In the genomic region with DNA sequence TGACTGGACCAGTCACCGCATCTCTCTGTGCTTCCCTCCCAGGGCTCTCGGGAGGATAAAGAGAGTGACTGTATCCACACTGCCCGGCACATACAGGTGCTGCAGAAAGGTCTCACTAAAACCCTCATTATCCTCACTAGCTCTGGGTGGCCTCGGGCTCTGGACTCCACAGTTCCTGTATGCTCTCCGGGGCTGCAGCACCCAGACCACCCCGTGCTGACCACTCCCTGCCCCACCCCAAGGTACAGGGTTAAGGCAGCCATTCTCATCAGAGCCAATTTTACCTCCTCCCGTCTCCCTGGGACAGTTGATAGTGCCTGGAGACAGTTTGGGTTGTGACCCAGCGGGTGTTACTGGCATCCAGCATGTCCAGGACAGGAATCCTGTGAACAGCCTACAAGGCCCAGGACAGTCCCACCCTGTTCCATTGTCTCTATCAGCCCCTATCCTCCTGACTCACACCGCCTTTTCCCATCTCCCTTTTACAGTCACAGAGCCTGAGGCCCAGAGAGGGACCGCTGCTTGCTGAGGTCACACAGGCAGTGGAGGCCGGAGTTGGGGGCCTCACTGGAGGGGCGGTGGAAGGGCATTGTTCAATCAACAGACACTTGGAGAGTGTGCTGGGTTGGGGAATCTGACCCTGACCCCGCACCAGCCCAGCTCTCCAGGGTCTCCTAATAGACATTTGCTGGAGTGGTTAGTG, we compare ENCODE assay signal across 18 cellular contexts. TPM values are rescaled to one million over a fixed set of nuclear protein-coding genes. Genes with fewer than 3 reads are reported as not detected.
DNase-seq lines count a peak whose midpoint lies in the region; ATAC-seq, FAIRE-seq and TF ChIP-seq lines count a peak whose summit lies in the region.
"Had no signal": no experiment of that assay in that cellular context is flagged by ENCODE, and none has a peak within 500 bp of the region (broad histone marks: within the 10 kb centered on the region; RNA-seq: fewer than 3 reads in every experiment).

No MANE protein-coding gene starts in this region.

- TF ChIP-seq POLR2A in IMR-90 (IDR thresholded peaks at IDR 0.05; ENCODE audit: low read depth, low read length) (no peak), K562 (conservative IDR thresholded peaks at IDR 0.05) (no peak)

- H3K14ac ChIP-seq in IMR-90 (replicated peaks; ENCODE audit: low read depth, low read length), result no peak overlapping the region

- no peaks in the 10 kb centered on the region for H3K27me3 Mint-ChIP-seq in T-helper 1 cell treated with Interleukin-12 subunit alpha and Interleukin-12 subunit beta and Interleukin-4 antibody, amounts not matched to agents 30 μg/mL and 1 μg/mL, for 36 hours (ENCODE audit: low read depth)
- no peaks in the 10 kb centered on the region for H3K27me3 Mint-ChIP-seq in natural killer cell treated with Interleukin-12 subunit alpha and Interleukin-12 subunit beta and Interleukin-15 and Interleukin-18, amount 100 ng/mL, for 72 hours

- peak overlapping the region; percentile 99 for H3K27ac Mint-ChIP-seq in T-helper 1 cell treated with Interleukin-12 subunit alpha and Interleukin-12 subunit beta and Interleukin-4 antibody, amounts not matched to agents 30 μg/mL and 1 μg/mL, for 36 hours
- peak overlapping the region; percentile 98 to 99 for H3K27ac Mint-ChIP-seq in natural killer cell treated with Interleukin-12 subunit alpha and Interleukin-12 subunit beta and Interleukin-15 and Interleukin-18, amount 100 ng/mL, for 72 hours

- peak overlapping the region; percentile 42 for H2AK9ac ChIP-seq in IMR-90 (replicated peaks; ENCODE audit: low read depth, low read length, poor library complexity)

- in situ Hi-C loops in IMR-90 (cut with MboI; ENCODE audit: low sequenced_read_pairs) (no loop called here), K562 (cut with MboI) (no loop called here)

- no peaks in the 10 kb centered on the region for H3K79me2 ChIP-seq in K562 (ENCODE audit: control insufficient read depth, insufficient read depth, low read length)

- H4K20me1 ChIP-seq in IMR-90 (ENCODE audit: insufficient read depth, low read length) (no peaks in the 10 kb centered on the region; the same call in 1 of the 2 replicates), K562 (replicated peaks; ENCODE audit: control insufficient read depth, insufficient read depth, low read length) (peaks cover 4% of the 10 kb centered on the region; the same call in 1 of the 2 replicates)

- no peak overlapping the region for H3K56ac ChIP-seq in IMR-90 (ENCODE audit: extremely low read depth, insufficient read depth, low read length)

- no peak for TF ChIP-seq EP300 in K562 (IDR thresholded peaks at IDR 0.05; ENCODE audit: low read length)

- no peak for TF ChIP-seq RAD21 in IMR-90 (IDR thresholded peaks at IDR 0.05; ENCODE audit: low read length)
- TF ChIP-seq RAD21 in K562 (CRISPR knock-in tag; conservative IDR thresholded peaks at IDR 0.05 in 1 of 2, IDR thresholded peaks at IDR 0.05 in 1 of 2), result no peak

- H3K4me2 ChIP-seq in IMR-90 (ENCODE audit: low read depth, low read length) (no peak overlapping the region), K562 (ENCODE audit: insufficient read depth, low read length) (no peak overlapping the region)

- H3K79me1 ChIP-seq in IMR-90 (ENCODE audit: low read depth in 1 of 2, low read length in 2 of 2), result no peaks in the 10 kb centered on the region

- POLR2A ChIA-PET in IMR-90 (lab: Charles Lee; ENCODE audit: unreplicated experiment), result no interaction called here
- POLR2A ChIA-PET in K562 (lab: Yijun Ruan, JAX), result no interaction called here

- no peak overlapping the region for H3K18ac ChIP-seq in IMR-90 (ENCODE audit: low read depth, low read length)

- H2BK15ac ChIP-seq in IMR-90 (ENCODE audit: low read depth, low read length), result no peak overlapping the region

- WGBS in IMR-90 (ENCODE audit: extremely low coverage in 2 of 2, insufficient read length in 1 of 2), 2 experiments, result 40% methylated on average over 1 of the region's 13 CpGs; no CpG with 5 or more reads in 1 of the 2 experiments
- 53% methylated on average over 12 of the region's 13 CpGs for WGBS in K562 (ENCODE audit: insufficient coverage, low coverage, missing lambda C conversion rate)

- H3K27ac ChIP-seq in IMR-90 (ENCODE audit: insufficient read depth, low read length) (no peak overlapping the region), K562 (ENCODE audit: extremely low read depth, low read depth, low read length) (no peak overlapping the region)
- H3K27ac ChIP-seq: 22Rv1 had no signal

- FAIRE-seq in K562 (lab: Jason Lieb, UNC), result no peak
- FAIRE-seq: RCC 7860 had no signal

- no peak overlapping the region for H3K4ac ChIP-seq in IMR-90 (ENCODE audit: low read depth, low read length)

- H2AFZ ChIP-seq in IMR-90 (replicated peaks; ENCODE audit: low read length, poor library complexity), result peak overlapping the region; percentile 13
- H2AFZ ChIP-seq in K562 (ENCODE audit: low read depth, low read length), result no peak overlapping the region

- no peak for TF ChIP-seq CTCF in IMR-90 (conservative IDR thresholded peaks at IDR 0.05; ENCODE audit: low read depth, low read length)
- TF ChIP-seq CTCF in K562 (IDR thresholded peaks at IDR 0.05 in 2 of 3, conservative IDR thresholded peaks at IDR 0.05 in 1 of 3; ENCODE audit: insufficient read depth in 2 of 3, low read depth in 1 of 3, low read length in 3 of 3), result no peak

- no peak overlapping the region for H2BK120ac ChIP-seq in IMR-90 (ENCODE audit: low read depth, low read length)

- H2BK5ac ChIP-seq in IMR-90 (ENCODE audit: low read depth, low read length, poor library complexity, severe bottlenecking), result no peak overlapping the region

- no peak overlapping the region for H4K8ac ChIP-seq in IMR-90 (ENCODE audit: low read depth in 2 of 2, low read length in 2 of 2)

- no peak overlapping the region for H2BK20ac ChIP-seq in IMR-90 (ENCODE audit: low read depth, low read length)

- H3K4me3 ChIP-seq in IMR-90 (ENCODE audit: insufficient read depth, low read depth, low read length), result no peak overlapping the region
- no peak overlapping the region for H3K4me3 ChIP-seq in K562

- H3K4me1 Mint-ChIP-seq in T-helper 1 cell treated with Interleukin-12 subunit alpha and Interleukin-12 subunit beta and Interleukin-4 antibody, amounts not matched to agents 30 μg/mL and 1 μg/mL, for 36 hours (ENCODE audit: low read depth), result peaks cover 74% of the 10 kb centered on the region
- peaks cover 73 to 80% of the 10 kb centered on the region in 2 donors for H3K4me1 Mint-ChIP-seq in natural killer cell treated with Interleukin-12 subunit alpha and Interleukin-12 subunit beta and Interleukin-15 and Interleukin-18, amount 100 ng/mL, for 72 hours (ENCODE audit: low read depth in 2 of 2)

- dilution Hi-C loops in IMR-90 (cut with HindIII; ENCODE audit: low sequenced_read_pairs, unreplicated experiment), result no loop called here

- no peak for DNase-seq in T-helper 1 cell
- no peak for DNase-seq in IMR-90
- no peak for DNase-seq in K562 (ENCODE audit: extremely low read depth in 1 of 4, low spot score in 3 of 4)
- no peak for DNase-seq in natural killer cell treated with Interleukin-12 subunit alpha and Interleukin-12 subunit beta and Interleukin-15 and Interleukin-18, amount 100 ng/mL, for 72 hours (ENCODE audit: low spot score)
- no peak for DNase-seq in glomerular visceral epithelial cell (ENCODE audit: extremely low spot score)
- DNase-seq: amygdala, KG1, NCI-H510A, retina, stomach had no signal

- no peak overlapping the region for H4K5ac ChIP-seq in IMR-90 (ENCODE audit: low read depth, low read length)

- H3K9ac ChIP-seq in IMR-90 (ENCODE audit: low read depth, low read length) (no peak overlapping the region), K562 (ENCODE audit: insufficient read depth in 1 of 2, low read depth in 2 of 2, low read length in 2 of 2) (peak overlapping the region in 1 of 2 experiments; percentile 19; a peak in 1 of 4 replicates)

- no peaks in the 10 kb centered on the region for H3K9me3 Mint-ChIP-seq in T-helper 1 cell treated with Interleukin-12 subunit alpha and Interleukin-12 subunit beta and Interleukin-4 antibody, amounts not matched to agents 30 μg/mL and 1 μg/mL, for 36 hours
- H3K9me3 Mint-ChIP-seq in natural killer cell treated with Interleukin-12 subunit alpha and Interleukin-12 subunit beta and Interleukin-15 and Interleukin-18, amount 100 ng/mL, for 72 hours, result no peaks in the 10 kb centered on the region

- peaks cover 51% of the 10 kb centered on the region for H3K36me3 Mint-ChIP-seq in T-helper 1 cell treated with Interleukin-12 subunit alpha and Interleukin-12 subunit beta and Interleukin-4 antibody, amounts not matched to agents 30 μg/mL and 1 μg/mL, for 36 hours (ENCODE audit: low read depth)
- H3K36me3 Mint-ChIP-seq in natural killer cell treated with Interleukin-12 subunit alpha and Interleukin-12 subunit beta and Interleukin-15 and Interleukin-18, amount 100 ng/mL, for 72 hours, result no peaks in the 10 kb centered on the region

- intact Hi-C loops in IMR-90 (cut with micrococcal nuclease) (no loop called here), K562 (cut with micrococcal nuclease) (no loop called here)

- peak overlapping the region; percentile 94 for H3K4me3 Mint-ChIP-seq in T-helper 1 cell treated with Interleukin-12 subunit alpha and Interleukin-12 subunit beta and Interleukin-4 antibody, amounts not matched to agents 30 μg/mL and 1 μg/mL, for 36 hours
- peak overlapping the region; percentile 87 for H3K4me3 Mint-ChIP-seq in natural killer cell treated with Interleukin-12 subunit alpha and Interleukin-12 subunit beta and Interleukin-15 and Interleukin-18, amount 100 ng/mL, for 72 hours

- H3K4me1 ChIP-seq in IMR-90 (ENCODE audit: control insufficient read depth, insufficient read depth, low read length), result no peaks in the 10 kb centered on the region
- peaks cover 22 to 47% of the 10 kb centered on the region in 2 experiments for H3K4me1 ChIP-seq in K562 (replicated peaks in 1 of 2; ENCODE audit: control insufficient read depth in 2 of 2, insufficient read depth in 2 of 2, low read length in 2 of 2)
- H3K4me1 ChIP-seq: stomach had no signal

- BruUV-seq in IMR-90 (replicated peaks; lab: Mats Ljungman, UMichigan), result no TSS peak
- no TSS peak for BruUV-seq in K562 (replicated peaks; lab: Mats Ljungman, UMichigan)

- H3K36me3 ChIP-seq in IMR-90 (ENCODE audit: control insufficient read depth, insufficient read depth, low read length) (no peaks in the 10 kb centered on the region), K562 (ENCODE audit: control insufficient read depth, insufficient read depth, low read length) (no peaks in the 10 kb centered on the region)
- H3K36me3 ChIP-seq: stomach had no signal

- no peak overlapping the region for H3K23ac ChIP-seq in IMR-90 (ENCODE audit: low read depth, low read length)

- H2AK5ac ChIP-seq in IMR-90 (ENCODE audit: low read depth, low read length), result no peak overlapping the region

- H3K9me3 ChIP-seq in IMR-90 (ENCODE audit: control insufficient read depth, insufficient read depth, low read length) (no peaks in the 10 kb centered on the region), K562 (replicated peaks; ENCODE audit: control insufficient read depth, insufficient read depth, low read depth, low read length) (no peaks in the 10 kb centered on the region; the same call in 1 of the 2 replicates)
- H3K9me3 ChIP-seq: stomach had no signal

- H4K91ac ChIP-seq in IMR-90 (ENCODE audit: insufficient read depth, low read depth, low read length), result no peak overlapping the region

- CTCF ChIA-PET in IMR-90 (lab: Yijun Ruan, JAX) (interaction anchor here (0.8 kb wide), 1 partner anchor 9 kb away, joined by 3 read pairs; no protein-coding TSS in a partner anchor), K562 (lab: Yijun Ruan, JAX; ENCODE audit: low intra/inter-chr PET ratio) (no interaction called here)

- no peak for ATAC-seq in IMR-90 (ENCODE audit: low read depth)
- ATAC-seq in K562, result no peak
- no peak for ATAC-seq in natural killer cell treated with Interleukin-12 subunit alpha and Interleukin-12 subunit beta and Interleukin-15 and Interleukin-18, amount 100 ng/mL, for 72 hours
- no peak for ATAC-seq in GM18511 (IDR thresholded peaks at IDR 0.05; ENCODE audit: unreplicated experiment)
- ATAC-seq in SK-N-SH treated with all-trans-retinoic acid at 6 μM for 48 hours, result no peak
- ATAC-seq: esophagus mucosa, left colon had no signal

- H3K27me3 ChIP-seq in IMR-90 (ENCODE audit: control insufficient read depth, insufficient read depth, low read length) (peaks cover 27% of the 10 kb centered on the region), K562 (ENCODE audit: control insufficient read depth in 2 of 2, insufficient read depth in 2 of 2, low read length in 2 of 2) (peaks cover 0 to 10% of the 10 kb centered on the region in 2 experiments; a peak in 2 of 5 replicates)

- H3K9me1 ChIP-seq in IMR-90 (ENCODE audit: insufficient read depth, low read length), result no peaks in the 10 kb centered on the region
- peaks cover 3% of the 10 kb centered on the region for H3K9me1 ChIP-seq in K562 (ENCODE audit: control insufficient read depth, insufficient read depth, low read length)

RNA-seq across cellular contexts. Expression of a gene that starts 1.7 kb away (rescaled TPM):
- total RNA-seq in IMR-90 (2012; rRNA removed) (under 0.01 TPM in 1 of 2 replicates, not detected in the other), K562 (2014; rRNA removed) (0.41 and 0.49 TPM in 2 replicates), K562 (2014; rRNA removed; fragmentation: Illumina TruSeq; extraction: Trizol) (0.07 TPM in 1 of 2 replicates, not detected in the other), K562 (2015; rRNA removed; fragmentation: Illumina TruSeq; extraction: Trizol) (0.18 and 0.19 TPM in 2 replicates), K562 (2021) (0.80 and 0.98 TPM in 2 replicates)
- polyA plus RNA-seq in IMR-90 (2012; rRNA removed) (0.09 TPM in 2 replicates), K562 (2011; rRNA removed) (0.35 and 0.39 TPM in 2 replicates), K562 (2014; fragmentation: Illumina TruSeq; extraction: Trizol) (0.21 and 0.22 TPM in 2 replicates), K562 (2014; fragmentation: Nextera tagmentation; extraction: Ambion mirVana) (under 1 TPM in 1 of 2 experiments, not detected in 1; 0.06 TPM), K562 (2014; rRNA removed) (0.20 and 0.76 TPM in 2 replicates)
- 0.05 TPM in 1 of 2 replicates, not detected in the other for polyA plus RNA-seq in IMR-90 (2012; cell fraction: cytosol; rRNA removed)
- 0.76 and 1.7 TPM in 2 replicates for polyA plus RNA-seq in IMR-90 (2012; cell fraction: nucleus; rRNA removed; ENCODE audit: low replicate concordance)
- total RNA-seq in K562 (2011; cell fraction: chromatin; rRNA removed; ENCODE audit: low replicate concordance), result 0.58 and 3.1 TPM in 2 replicates
- total RNA-seq in K562 (2011; cell fraction: nucleolus; rRNA removed), result 1.8 and 2.0 TPM in 2 replicates
- 0.81 and 1.7 TPM in 2 replicates for total RNA-seq in K562 (2011; cell fraction: nucleoplasm; rRNA removed)
- 0.18 and 0.63 TPM in 2 replicates for polyA plus RNA-seq in K562 (2011; cell fraction: cytosol; rRNA removed)
- polyA plus RNA-seq in K562 (2011; cell fraction: nucleus; rRNA removed), result 2.9 and 5.1 TPM in 2 replicates
- polyA plus RNA-seq in K562 (2012), result 0.76 and 3.9 TPM in 2 replicates
- polyA minus RNA-seq in K562 (2011; rRNA and poly(A)+ RNA removed), result 0.15 and 0.46 TPM in 2 replicates
- not detected in 2 replicates for polyA minus RNA-seq in K562 (2011; cell fraction: cytosol; rRNA and poly(A)+ RNA removed)
- 0.81 TPM in 1 of 2 replicates, not detected in the other for polyA minus RNA-seq in K562 (2011; cell fraction: nucleus; rRNA and poly(A)+ RNA removed)
- 100 to 1,000 TPM in 1 of 2 donors, 10 to 100 TPM in 1; 97.4 to 191 TPM for total RNA-seq in natural killer cell treated with Interleukin-12 subunit alpha and Interleukin-12 subunit beta and Interleukin-15 and Interleukin-18, amount 100 ng/mL, for 72 hours
- total RNA-seq: H4 had no signal

RNA-seq across cellular contexts. Expression of a gene that starts 45.6 kb away (rescaled TPM):
- total RNA-seq in IMR-90 (2012; rRNA removed), result 0.90 and 2.2 TPM in 2 replicates
- 2.0 and 2.5 TPM in 2 replicates for polyA plus RNA-seq in IMR-90 (2012; rRNA removed)
- 0.11 TPM in 1 of 2 replicates, not detected in the other for polyA plus RNA-seq in IMR-90 (2012; cell fraction: cytosol; rRNA removed)
- polyA plus RNA-seq in IMR-90 (2012; cell fraction: nucleus; rRNA removed; ENCODE audit: low replicate concordance), result 7.3 and 40.0 TPM in 2 replicates
- 36.2 and 42.2 TPM in 2 replicates for total RNA-seq in K562 (2011; cell fraction: chromatin; rRNA removed; ENCODE audit: low replicate concordance)
- total RNA-seq in K562 (2011; cell fraction: nucleolus; rRNA removed), result 17.0 and 25.8 TPM in 2 replicates
- 19.2 and 23.9 TPM in 2 replicates for total RNA-seq in K562 (2011; cell fraction: nucleoplasm; rRNA removed)
- 2.2 TPM in 2 replicates for total RNA-seq in K562 (2014; rRNA removed)
- 3.6 and 5.0 TPM in 2 replicates for total RNA-seq in K562 (2014; rRNA removed; fragmentation: Illumina TruSeq; extraction: Trizol)
- 6.7 and 6.8 TPM in 2 replicates for total RNA-seq in K562 (2015; rRNA removed; fragmentation: Illumina TruSeq; extraction: Trizol)
- 4.0 and 4.5 TPM in 2 replicates for total RNA-seq in K562 (2021)
- polyA plus RNA-seq in K562 (2011; rRNA removed), result 6.1 and 7.1 TPM in 2 replicates
- polyA plus RNA-seq in K562 (2011; cell fraction: cytosol; rRNA removed), result 1.4 and 2.2 TPM in 2 replicates
- polyA plus RNA-seq in K562 (2011; cell fraction: nucleus; rRNA removed), result 22.7 and 23.4 TPM in 2 replicates
- polyA plus RNA-seq in K562 (2012), result 5.3 and 10.9 TPM in 2 replicates
- 3.4 and 4.0 TPM in 2 replicates for polyA plus RNA-seq in K562 (2014; fragmentation: Illumina TruSeq; extraction: Trizol)
- 1 to 10 TPM in 1 of 2 experiments, under 1 TPM in 1; 0.65 to 1.2 TPM for polyA plus RNA-seq in K562 (2014; fragmentation: Nextera tagmentation; extraction: Ambion mirVana)
- polyA plus RNA-seq in K562 (2014; rRNA removed), result 4.2 and 6.0 TPM in 2 replicates
- polyA minus RNA-seq in K562 (2011; rRNA and poly(A)+ RNA removed), result 11.2 and 14.2 TPM in 2 replicates
- polyA minus RNA-seq in K562 (2011; cell fraction: cytosol; rRNA and poly(A)+ RNA removed), result 1.4 and 2.4 TPM in 2 replicates
- polyA minus RNA-seq in K562 (2011; cell fraction: nucleus; rRNA and poly(A)+ RNA removed), result 9.6 and 20.2 TPM in 2 replicates
- 10 to 100 TPM in 1 of 2 donors, 1 to 10 TPM in 1; 8.6 to 13.6 TPM for total RNA-seq in natural killer cell treated with Interleukin-12 subunit alpha and Interleukin-12 subunit beta and Interleukin-15 and Interleukin-18, amount 100 ng/mL, for 72 hours

RNA-seq across cellular contexts. Expression of a gene that starts 51.3 kb away (rescaled TPM):
- 34.2 and 40.5 TPM in 2 replicates for total RNA-seq in IMR-90 (2012; rRNA removed)
- polyA plus RNA-seq in IMR-90 (2012; rRNA removed), result 62.4 and 68.8 TPM in 2 replicates
- 32.4 and 65.5 TPM in 2 replicates for polyA plus RNA-seq in IMR-90 (2012; cell fraction: cytosol; rRNA removed)
- polyA plus RNA-seq in IMR-90 (2012; cell fraction: nucleus; rRNA removed; ENCODE audit: low replicate concordance), result 129 and 234 TPM in 2 replicates
- 58.6 and 187 TPM in 2 replicates for total RNA-seq in K562 (2011; cell fraction: chromatin; rRNA removed; ENCODE audit: low replicate concordance)
- total RNA-seq in K562 (2011; cell fraction: nucleolus; rRNA removed), result 122 and 125 TPM in 2 replicates
- 80.8 and 84.3 TPM in 2 replicates for total RNA-seq in K562 (2011; cell fraction: nucleoplasm; rRNA removed)
- total RNA-seq in K562 (2014; rRNA removed), result 22.1 and 27.9 TPM in 2 replicates
- 12.0 and 16.2 TPM in 2 replicates for total RNA-seq in K562 (2014; rRNA removed; fragmentation: Illumina TruSeq; extraction: Trizol)
- total RNA-seq in K562 (2015; rRNA removed; fragmentation: Illumina TruSeq; extraction: Trizol), result 26.4 and 26.7 TPM in 2 replicates
- total RNA-seq in K562 (2021), result 41.0 and 43.0 TPM in 2 replicates
- polyA plus RNA-seq in K562 (2011; rRNA removed), result 40.9 and 47.4 TPM in 2 replicates
- 50.7 and 71.9 TPM in 2 replicates for polyA plus RNA-seq in K562 (2011; cell fraction: cytosol; rRNA removed)
- 306 and 320 TPM in 2 replicates for polyA plus RNA-seq in K562 (2011; cell fraction: nucleus; rRNA removed)
- polyA plus RNA-seq in K562 (2012), result 37.9 and 120 TPM in 2 replicates
- 22.5 and 29.2 TPM in 2 replicates for polyA plus RNA-seq in K562 (2014; fragmentation: Illumina TruSeq; extraction: Trizol)
- 1 to 10 TPM in 1 of 2 experiments, under 1 TPM in 1; 0.49 to 2.3 TPM for polyA plus RNA-seq in K562 (2014; fragmentation: Nextera tagmentation; extraction: Ambion mirVana)
- 42.3 and 46.1 TPM in 2 replicates for polyA plus RNA-seq in K562 (2014; rRNA removed)
- 16.2 and 25.4 TPM in 2 replicates for polyA minus RNA-seq in K562 (2011; rRNA and poly(A)+ RNA removed)
- 19.1 and 23.3 TPM in 2 replicates for polyA minus RNA-seq in K562 (2011; cell fraction: cytosol; rRNA and poly(A)+ RNA removed)
- 68.1 and 83.7 TPM in 2 replicates for polyA minus RNA-seq in K562 (2011; cell fraction: nucleus; rRNA and poly(A)+ RNA removed)
- total RNA-seq in natural killer cell treated with Interleukin-12 subunit alpha and Interleukin-12 subunit beta and Interleukin-15 and Interleukin-18, amount 100 ng/mL, for 72 hours, result 10 to 100 TPM; 59.0 to 74.9 TPM

Comparison
In these comparisons a context has a peak if more than half of its experiments do, and no peak if none do; other contexts are left out.
1. RNA of a gene that starts 1.7 kb away (total RNA-seq): 97.4 to 191 TPM in natural killer cell treated with Interleukin-12 subunit alpha and Interleukin-12 subunit beta and Interleukin-15 and Interleukin-18, amount 100 ng/mL, for 72 hours; 0.07 to 3.1 TPM in K562 and under 0.01 TPM in IMR-90; every median in the first group is over 10 times any median in the second.